ENCODE assay signal across 1 cellular context in genomic region chr17:74297941-74298340, GRCh38.
TF ChIP-seq lines count a peak whose summit lies in the region.

No MANE protein-coding gene starts in this region.

TF ChIP-seq in GM12878, 131 proteins besides CTCF, POLR2A, EP300 and RAD21:
- TF ChIP-seq MTA2 (IDR thresholded peaks at IDR 0.05; ENCODE audit: low read depth) = no peak
- TF ChIP-seq MTA3 (IDR thresholded peaks at IDR 0.05; ENCODE audit: borderline replicate concordance, low read length) = no peak
- TF ChIP-seq ZBTB40 (IDR thresholded peaks at IDR 0.05; ENCODE audit: borderline replicate concordance) = no peak
- TF ChIP-seq ZBTB4 (CRISPR knock-in tag; IDR thresholded peaks at IDR 0.05) = no peak
- TF ChIP-seq NR2C2 (IDR thresholded peaks at IDR 0.05; ENCODE audit: borderline replicate concordance, control insufficient read depth, insufficient read length, low read depth) = no peak
- TF ChIP-seq RELA (IDR thresholded peaks at IDR 0.05; ENCODE audit: borderline replicate concordance, partially characterized antibody) = no peak
- no peak for TF ChIP-seq ESRRA (IDR thresholded peaks at IDR 0.05; ENCODE audit: low read length)
- TF ChIP-seq CEBPB (IDR thresholded peaks at IDR 0.05; ENCODE audit: borderline replicate concordance in 1 of 2, low read depth in 2 of 2, low read length in 2 of 2) = no peak
- TF ChIP-seq ATF3 (IDR thresholded peaks at IDR 0.05; ENCODE audit: borderline replicate concordance, extremely low read depth, low read depth, low read length) = no peak
- TF ChIP-seq NR2F1 (conservative IDR thresholded peaks at IDR 0.05) = no peak
- TF ChIP-seq USF1 (IDR thresholded peaks at IDR 0.05; ENCODE audit: borderline replicate concordance, extremely low read length, insufficient read depth, low read depth, low read length) = no peak
- no peak for TF ChIP-seq BHLHE40 (IDR thresholded peaks at IDR 0.05; ENCODE audit: borderline replicate concordance in 1 of 2, low read depth in 2 of 2, low read length in 1 of 2)
- no peak for TF ChIP-seq SKIL (IDR thresholded peaks at IDR 0.05; ENCODE audit: low read depth, poor library complexity, severe bottlenecking)
- no peak for TF ChIP-seq CREM (IDR thresholded peaks at IDR 0.05; ENCODE audit: low read depth)
- TF ChIP-seq TARDBP (IDR thresholded peaks at IDR 0.05; ENCODE audit: borderline replicate concordance) = no peak
TF ChIP-seq in GM12878: peak in this region for 0.
